In genomic region chr15:28876845-28877185, GRCh38 we compare ENCODE assay signal across 33 cellular contexts. TPM values are rescaled to one million over a fixed set of nuclear protein-coding genes. Genes with fewer than 3 reads are reported as not detected.
"Had no signal": no experiment of that assay in that cellular context is flagged by ENCODE, and none has a peak within 500 bp of the region (broad histone marks: within the 10 kb centered on the region; RNA-seq: fewer than 3 reads in every experiment).

No MANE protein-coding gene starts in this region.

- H3K36me3 Mint-ChIP-seq: mesothelial cell of epicardium; naive B cell; natural killer cell treated with Interleukin-12 subunit alpha and Interleukin-12 subunit beta and Interleukin-15 and Interleukin-18, amount 100 ng/mL, for 72 hours; stimulated activated memory B cell treated with anti-CD40 and anti-IgM and Interleukin-4, amounts not matched to agents 10 μg/mL and 1 μg/mL and 100 μg/mL, for 72 hours had no signal

- H3K4me3 ChIP-seq: esophagus squamous epithelium, heart right ventricle, left lung, mucosa of descending colon, psoas muscle, sigmoid colon, thoracic aorta, tibial nerve, upper lobe of left lung had no signal

- H3K27me3 Mint-ChIP-seq: dendritic cell treated with granulocyte-macrophage colony-stimulating factor and Interleukin-4, amounts not matched to agents 40 ng/mL and 50 ng/mL, for 4 days; naive B cell; stimulated activated memory B cell treated with anti-CD40 and anti-IgM and Interleukin-4, amounts not matched to agents 10 μg/mL and 1 μg/mL and 100 μg/mL, for 72 hours had no signal

- FAIRE-seq: colon, endothelial cell of umbilical vein, keratinocyte, urothelium cell line had no signal

- H3K4me3 Mint-ChIP-seq: dendritic cell treated with granulocyte-macrophage colony-stimulating factor and Interleukin-4, amounts not matched to agents 40 ng/mL and 50 ng/mL, for 4 days; mesothelial cell of epicardium; naive B cell; natural killer cell treated with Interleukin-12 subunit alpha and Interleukin-12 subunit beta and Interleukin-15 and Interleukin-18, amount 100 ng/mL, for 72 hours; stimulated activated memory B cell treated with anti-CD40 and anti-IgM and Interleukin-4, amounts not matched to agents 10 μg/mL and 1 μg/mL and 100 μg/mL, for 72 hours had no signal

- H3K4me1 Mint-ChIP-seq: mesothelial cell of epicardium; naive B cell; stimulated activated memory B cell treated with anti-CD40 and anti-IgM and Interleukin-4, amounts not matched to agents 10 μg/mL and 1 μg/mL and 100 μg/mL, for 72 hours had no signal

- H3K9me3 Mint-ChIP-seq: dendritic cell treated with granulocyte-macrophage colony-stimulating factor and Interleukin-4, amounts not matched to agents 40 ng/mL and 50 ng/mL, for 4 days; natural killer cell treated with Interleukin-12 subunit alpha and Interleukin-12 subunit beta and Interleukin-15 and Interleukin-18, amount 100 ng/mL, for 72 hours; neural crest cell; stimulated activated memory B cell treated with anti-CD40 and anti-IgM and Interleukin-4, amounts not matched to agents 10 μg/mL and 1 μg/mL and 100 μg/mL, for 72 hours had no signal

- H3K27ac Mint-ChIP-seq: dendritic cell treated with granulocyte-macrophage colony-stimulating factor and Interleukin-4, amounts not matched to agents 40 ng/mL and 50 ng/mL, for 4 days; mesothelial cell of epicardium; naive B cell; natural killer cell treated with Interleukin-12 subunit alpha and Interleukin-12 subunit beta and Interleukin-15 and Interleukin-18, amount 100 ng/mL, for 72 hours; stimulated activated memory B cell treated with anti-CD40 and anti-IgM and Interleukin-4, amounts not matched to agents 10 μg/mL and 1 μg/mL and 100 μg/mL, for 72 hours had no signal

- H3K27me3 ChIP-seq: esophagus squamous epithelium, left lung, sigmoid colon, tibial nerve, upper lobe of left lung had no signal

- H3K36me3 ChIP-seq: esophagus squamous epithelium, heart right ventricle, left lung, sigmoid colon, thoracic aorta, tibial nerve, upper lobe of left lung had no signal

- H3K27ac ChIP-seq: esophagus squamous epithelium, heart right ventricle, left lung, psoas muscle, sigmoid colon, thoracic aorta, tibial nerve, upper lobe of left lung had no signal

- H3K9me3 ChIP-seq: esophagus squamous epithelium, mucosa of descending colon, psoas muscle, sigmoid colon, thoracic aorta, upper lobe of left lung had no signal

- H3K4me1 ChIP-seq: esophagus squamous epithelium, heart right ventricle, left lung, psoas muscle, sigmoid colon, tibial nerve, upper lobe of left lung had no signal

- DNase-seq: cerebellar nuclear complex; effector memory CD4-positive, alpha-beta T cell; erythroblast; esophagus squamous epithelium; foreskin melanocyte; glutamatergic neuron; heart right ventricle; left lung; mesenchymal stem cell; naive B cell; psoas muscle; right cardiac atrium; sigmoid colon; stimulated activated CD4-positive, alpha-beta T cell treated with anti-CD3 and anti-CD28 coated beads, Interleukin-4, amount 100 ng/mL, for 4 hours; stimulated activated naive CD8-positive, alpha-beta T cell treated with anti-CD3 and anti-CD28 coated beads, Interleukin-15, Interleukin-2, amounts not matched to agents 100 U/mL and 50 U/mL, for 24 hours had no signal

RNA-seq across cellular contexts. Expression of gene GOLGA6L7, which starts 28.4 kb away (rescaled TPM):
- total RNA-seq: endothelial cell of umbilical vein; esophagus squamous epithelium; heart right ventricle; left lung; lower leg skin; lung microvascular endothelial cell; mesothelial cell of epicardium; mucosa of descending colon; natural killer cell treated with Interleukin-12 subunit alpha and Interleukin-12 subunit beta and Interleukin-15 and Interleukin-18, amount 100 ng/mL, for 72 hours; neural crest cell; osteoblast; psoas muscle; renal cortical epithelial cell; right cardiac atrium; sigmoid colon; skeletal muscle tissue; thoracic aorta; tibial nerve; upper lobe of left lung had no signal
- polyA plus RNA-seq: endothelial cell of umbilical vein, heart right ventricle, keratinocyte, psoas muscle, right cardiac atrium had no signal
